In the genomic region with DNA sequence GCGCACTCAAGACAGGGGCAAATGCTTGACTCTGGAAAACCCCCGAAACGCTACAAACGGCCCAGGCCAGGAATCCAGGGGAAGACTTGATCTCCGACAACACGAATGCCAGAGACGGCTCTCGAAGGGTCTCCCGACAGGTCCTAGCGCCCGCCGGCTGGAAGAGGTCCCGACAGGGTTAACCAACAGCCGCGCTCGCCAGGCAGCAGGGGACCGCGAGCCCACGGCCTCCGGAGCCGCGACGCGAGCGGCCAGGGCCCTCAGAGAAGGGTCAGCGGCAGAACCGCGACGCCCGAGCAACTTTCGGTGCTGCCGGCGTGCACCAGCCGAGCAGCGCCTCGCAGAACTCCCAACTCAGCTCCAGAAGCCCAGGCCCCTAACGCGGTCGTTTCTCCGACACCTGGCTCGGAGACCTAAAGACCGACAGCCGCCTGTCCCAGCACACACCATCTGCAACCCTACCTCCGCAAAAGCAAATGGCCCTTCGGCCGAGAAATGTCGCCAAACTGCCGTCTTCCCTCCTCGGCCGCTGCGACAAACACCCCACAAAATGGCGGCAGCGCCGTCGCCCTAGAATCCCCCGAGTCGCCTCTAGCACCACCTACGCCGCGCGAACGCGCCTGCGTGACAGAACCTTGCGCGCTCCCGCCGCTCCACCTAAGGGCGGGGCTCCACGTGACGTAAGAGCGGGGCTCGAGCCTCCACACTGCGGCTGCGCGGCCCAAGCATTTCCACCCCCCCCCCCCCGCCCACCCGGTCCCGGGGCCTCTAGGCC, we compare ENCODE assay signal across 1 cellular context.
TF ChIP-seq lines count a peak whose summit lies in the region.

A gene (minus strand): TSS at position 567 of the 775 bp plus-strand sequence. CDS start 3,634 bp downstream, outside the sequence.

TF ChIP-seq in H1, 55 proteins besides CTCF, POLR2A, EP300 and RAD21:
- TF ChIP-seq TEAD4 (IDR thresholded peaks at IDR 0.05; ENCODE audit: low read depth, low read length) (0 out of 2 replicates have a peak, but pooled peaks have one; percentile 20), TBP (IDR thresholded peaks at IDR 0.05; ENCODE audit: low read depth, low read length) (peak; percentile 42), JUND (IDR thresholded peaks at IDR 0.05; ENCODE audit: low read length) (no peak), RBBP5 (IDR thresholded peaks at IDR 0.05; ENCODE audit: borderline replicate concordance, low read depth, low read length) (peak; percentile 89), POU5F1 (IDR thresholded peaks at IDR 0.05; ENCODE audit: low read depth, low read length) (no peak), TAF1 (IDR thresholded peaks at IDR 0.05; ENCODE audit: low read depth, low read length) (peak; percentile 57), PHF8 (conservative IDR thresholded peaks at IDR 0.05; ENCODE audit: low read depth, low read length) (peak; percentile 75), KDM4A (IDR thresholded peaks at IDR 0.05; ENCODE audit: low read depth, low read length, severe bottlenecking) (peak; percentile 81), CHD1 (IDR thresholded peaks at IDR 0.05; ENCODE audit: low read depth, low read length) (no peak), KDM5A (IDR thresholded peaks at IDR 0.05; ENCODE audit: low read length) (no peak), EGR1 (IDR thresholded peaks at IDR 0.05; ENCODE audit: borderline replicate concordance, low read depth, low read length) (peak; percentile 51), ASH2L (IDR thresholded peaks at IDR 0.05; ENCODE audit: low read length) (peak; percentile 87), RXRA (IDR thresholded peaks at IDR 0.05; ENCODE audit: insufficient read depth, low read depth, low read length) (0 out of 2 replicates have a peak, but pooled peaks have one; percentile 15), SP4 (IDR thresholded peaks at IDR 0.05; ENCODE audit: low read length) (no peak), YY1 (IDR thresholded peaks at IDR 0.05; ENCODE audit: low read depth, low read length) (peak; percentile 95), BRCA1 (IDR thresholded peaks at IDR 0.05; ENCODE audit: low read depth, low read length) (no peak), CREB1 (IDR thresholded peaks at IDR 0.05) (peak; percentile 82), CBX5 (IDR thresholded peaks at IDR 0.05; ENCODE audit: low read depth, low read length) (no peak), NRF1 (IDR thresholded peaks at IDR 0.05; ENCODE audit: low read depth, low read length) (peak; percentile 54), ZNF274 (IDR thresholded peaks at IDR 0.05; ENCODE audit: borderline replicate concordance, extremely low read depth, low read length) (no peak), RNF2 (IDR thresholded peaks at IDR 0.05; ENCODE audit: borderline replicate concordance, low read depth, low read length, missing control alignments, poor library complexity, severe bottlenecking) (no peak), POLR2AphosphoS5 (IDR thresholded peaks at IDR 0.05; ENCODE audit: low read depth, low read length) (peak; percentile 79), CTBP2 (IDR thresholded peaks at IDR 0.05; ENCODE audit: borderline replicate concordance, insufficient read depth, insufficient read length, low read length) (peak; percentile 74), SP1 (IDR thresholded peaks at IDR 0.05; ENCODE audit: low read depth, low read length) (0 out of 2 replicates have a peak, but pooled peaks have one; percentile 49), GABPA (IDR thresholded peaks at IDR 0.05; ENCODE audit: borderline replicate concordance, insufficient read depth, low read length) (0 out of 2 replicates have a peak, but pooled peaks have one; percentile 51), SIN3A (conservative IDR thresholded peaks at IDR 0.05 in 1 of 2, IDR thresholded peaks at IDR 0.05 in 1 of 2; ENCODE audit: low read depth in 1 of 2, low read length in 2 of 2) (peak; percentile 46 to 52; a peak in 2 of 4 replicates), CHD2 (IDR thresholded peaks at IDR 0.05; ENCODE audit: low read length) (no peak), FOSL1 (IDR thresholded peaks at IDR 0.05; ENCODE audit: insufficient read depth, low read depth, low read length) (peak; percentile 97)
- TF ChIP-seq, protein P1, sequence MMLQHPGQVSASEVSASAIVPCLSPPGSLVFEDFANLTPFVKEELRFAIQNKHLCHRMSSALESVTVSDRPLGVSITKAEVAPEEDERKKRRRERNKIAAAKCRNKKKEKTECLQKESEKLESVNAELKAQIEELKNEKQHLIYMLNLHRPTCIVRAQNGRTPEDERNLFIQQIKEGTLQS (IDR thresholded peaks at IDR 0.05; ENCODE audit: insufficient read depth, low read depth, low read length): peak; percentile 67; the same call in 1 of the 2 replicates
- TF ChIP-seq, protein P2, sequence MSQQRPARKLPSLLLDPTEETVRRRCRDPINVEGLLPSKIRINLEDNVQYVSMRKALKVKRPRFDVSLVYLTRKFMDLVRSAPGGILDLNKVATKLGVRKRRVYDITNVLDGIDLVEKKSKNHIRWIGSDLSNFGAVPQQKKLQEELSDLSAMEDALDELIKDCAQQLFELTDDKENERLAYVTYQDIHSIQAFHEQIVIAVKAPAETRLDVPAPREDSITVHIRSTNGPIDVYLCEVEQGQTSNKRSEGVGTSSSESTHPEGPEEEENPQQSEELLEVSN (IDR thresholded peaks at IDR 0.05): 0 out of 2 replicates have a peak, but pooled peaks have one; percentile 3
- TF ChIP-seq, protein P3, sequence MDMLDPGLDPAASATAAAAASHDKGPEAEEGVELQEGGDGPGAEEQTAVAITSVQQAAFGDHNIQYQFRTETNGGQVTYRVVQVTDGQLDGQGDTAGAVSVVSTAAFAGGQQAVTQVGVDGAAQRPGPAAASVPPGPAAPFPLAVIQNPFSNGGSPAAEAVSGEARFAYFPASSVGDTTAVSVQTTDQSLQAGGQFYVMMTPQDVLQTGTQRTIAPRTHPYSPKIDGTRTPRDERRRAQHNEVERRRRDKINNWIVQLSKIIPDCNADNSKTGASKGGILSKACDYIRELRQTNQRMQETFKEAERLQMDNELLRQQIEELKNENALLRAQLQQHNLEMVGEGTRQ (IDR thresholded peaks at IDR 0.05; ENCODE audit: low read length): peak; percentile 57
